Comparison of ENCODE assay signal across 16 cellular contexts in genomic region chr18:30487962-30488361, GRCh38.
"Had no signal": no experiment of that assay in that cellular context is flagged by ENCODE, and none has a peak within 500 bp of the region (broad histone marks: within the 10 kb centered on the region; RNA-seq: fewer than 3 reads in every experiment).

No MANE protein-coding gene starts in this region.

- H3K27ac ChIP-seq: cardiac muscle cell, colonic mucosa, hepatocyte, neural progenitor cell, pancreas had no signal

- H3K9ac ChIP-seq: neural progenitor cell had no signal

- H3K27me3 ChIP-seq: cardiac muscle cell, colonic mucosa, hepatocyte, neural progenitor cell, pancreas had no signal

- H3K27ac Mint-ChIP-seq: activated naive CD4-positive, alpha-beta T cell treated with anti-CD3 and anti-CD28 coated beads, Interleukin-2, amount 50 U/mL, for 72 hours; activated T-cell treated with anti-CD3 and anti-CD28 coated beads, Interleukin-2, amount 50 U/mL, for 24 hours; neural progenitor cell; stimulated activated memory B cell treated with anti-CD40 and anti-IgM and Interleukin-4, amounts not matched to agents 10 μg/mL and 1 μg/mL and 100 μg/mL, for 72 hours; type B pancreatic cell had no signal

- FAIRE-seq: pancreas had no signal

- DNase-seq: activated CD4-positive, alpha-beta T cell treated with anti-CD3 and anti-CD28 coated beads, Interleukin-2, amount 50 U/mL, for 4 hours; activated CD4-positive, CD25-positive, alpha-beta regulatory T cell treated with anti-CD3 and anti-CD28 coated beads, Interleukin-2, amount 50 U/mL, for 72 hours; activated effector memory CD4-positive, alpha-beta T cell treated with anti-CD3 and anti-CD28 coated beads, Interleukin-2, amount 50 U/mL, for 16 hours; activated T-cell treated with anti-CD3 and anti-CD28 coated beads, Interleukin-2, amount 50 U/mL, for 24 hours; amygdala; colonic mucosa; effector CD4-positive, alpha-beta T cell; kidney glomerular epithelial cell; pancreas; small intestine had no signal

- H3K9me3 Mint-ChIP-seq: neural progenitor cell, type B pancreatic cell had no signal

- H3K4me3 ChIP-seq: cardiac muscle cell, colonic mucosa, hepatocyte, neural progenitor cell, pancreas had no signal

- H3K4me1 ChIP-seq: colonic mucosa, neural progenitor cell, pancreas had no signal

- H3K27me3 Mint-ChIP-seq: activated T-cell treated with anti-CD3 and anti-CD28 coated beads, Interleukin-2, amount 50 U/mL, for 24 hours; stimulated activated memory B cell treated with anti-CD40 and anti-IgM and Interleukin-4, amounts not matched to agents 10 μg/mL and 1 μg/mL and 100 μg/mL, for 72 hours; type B pancreatic cell had no signal

- ATAC-seq: activated naive CD4-positive, alpha-beta T cell treated with anti-CD3 and anti-CD28 coated beads, Interleukin-2, amount 50 U/mL, for 72 hours; pancreas; stimulated activated memory B cell treated with anti-CD40 and anti-IgM and Interleukin-4, amounts not matched to agents 10 μg/mL and 1 μg/mL and 100 μg/mL, for 72 hours had no signal

- H3K4me1 Mint-ChIP-seq: stimulated activated memory B cell treated with anti-CD40 and anti-IgM and Interleukin-4, amounts not matched to agents 10 μg/mL and 1 μg/mL and 100 μg/mL, for 72 hours had no signal

- H3K36me3 Mint-ChIP-seq: activated naive CD4-positive, alpha-beta T cell treated with anti-CD3 and anti-CD28 coated beads, Interleukin-2, amount 50 U/mL, for 72 hours; neural progenitor cell; stimulated activated memory B cell treated with anti-CD40 and anti-IgM and Interleukin-4, amounts not matched to agents 10 μg/mL and 1 μg/mL and 100 μg/mL, for 72 hours; type B pancreatic cell had no signal

- H3K9me3 ChIP-seq: colonic mucosa, pancreas had no signal

- H3K79me2 ChIP-seq: hepatocyte had no signal

- H2AFZ ChIP-seq: hepatocyte, neural progenitor cell had no signal

- H3K4me2 ChIP-seq: hepatocyte, neural progenitor cell had no signal

- H3K4me3 Mint-ChIP-seq: activated T-cell treated with anti-CD3 and anti-CD28 coated beads, Interleukin-2, amount 50 U/mL, for 24 hours; neural progenitor cell; stimulated activated memory B cell treated with anti-CD40 and anti-IgM and Interleukin-4, amounts not matched to agents 10 μg/mL and 1 μg/mL and 100 μg/mL, for 72 hours; type B pancreatic cell had no signal

- H3K36me3 ChIP-seq: cardiac muscle cell, colonic mucosa, neural progenitor cell, pancreas had no signal
